Comparison of ENCODE assay signal across 17 cellular contexts in genomic region chr3:21613372-21614070, GRCh38.
DNase-seq lines count a peak whose midpoint lies in the region; ATAC-seq and TF ChIP-seq lines count a peak whose summit lies in the region.
"Had no signal": no experiment of that assay in that cellular context is flagged by ENCODE, and none has a peak within 500 bp of the region (broad histone marks: within the 10 kb centered on the region; RNA-seq: fewer than 3 reads in every experiment).

No MANE protein-coding gene starts in this region.

- peak overlapping the region; percentile 62 for H3K4me2 ChIP-seq in BLaER1

- H3K27me3 ChIP-seq in BLaER1, result no peaks in the 10 kb centered on the region

- peaks cover 66% of the 10 kb centered on the region for H3K36me3 ChIP-seq in BLaER1

- TF ChIP-seq CTCF in fibroblast of mammary gland (conservative IDR thresholded peaks at IDR 0.05; ENCODE audit: control insufficient read depth, insufficient read depth, low read depth, low read length), result no peak

- peaks cover 28% of the 10 kb centered on the region for H3K4me1 ChIP-seq in BLaER1

- H3K4me3 ChIP-seq in BLaER1 (no peak overlapping the region), fibroblast of mammary gland (ENCODE audit: control insufficient read depth, low read depth, low read length) (no peak overlapping the region)
- H3K4me3 ChIP-seq: GM12878, GM23248 had no signal

- no peaks in the 10 kb centered on the region; the same call in 1 of the 2 replicates for H4K20me1 ChIP-seq in BLaER1

- no peak overlapping the region for H3K9ac ChIP-seq in BLaER1
- H3K9ac ChIP-seq: GM23248 had no signal

- DNase-seq in LHCN-M2 (ENCODE audit: low read depth) (peak; percentile 39), fibroblast of mammary gland (ENCODE audit: low read depth) (peak; percentile 58), dedifferentiated amniotic fluid mesenchymal stem cell (ENCODE audit: extremely low spot score) (no peak), mucosa of gallbladder (ENCODE audit: low spot score) (no peak)
- DNase-seq: C1 segment of cervical spinal cord; CD4-positive, CD25-positive, alpha-beta regulatory T cell; CD8-positive, alpha-beta memory T cell; DMS 273 treated with DMSO at 0.1 percent for 48 hours; DMS79; EL; GDM1; GM23248; H7; HCEC 1CT had no signal

- H3K27ac ChIP-seq in BLaER1, result peak overlapping the region; percentile 5; the same call in 1 of the 2 replicates
- H3K27ac ChIP-seq: GM23248 had no signal

- ATAC-seq in SK-N-SH treated with all-trans-retinoic acid at 6 μM for 48 hours, result no peak
- ATAC-seq: GM12878 had no signal

- no peaks in the 10 kb centered on the region for H3K9me3 ChIP-seq in BLaER1

TF ChIP-seq in SK-N-SH treated with all-trans-retinoic acid at 6 μM for 48 hours, 23 proteins besides CTCF, POLR2A, EP300 and RAD21:
- TF ChIP-seq TCF4 (CRISPR knock-in tag; IDR thresholded peaks at IDR 0.05; ENCODE audit: borderline replicate concordance) (no peak), CREB5 (CRISPR knock-in tag; IDR thresholded peaks at IDR 0.05; ENCODE audit: low read depth) (no peak), ISL1 (CRISPR knock-in tag; IDR thresholded peaks at IDR 0.05) (no peak)
TF ChIP-seq in SK-N-SH treated with all-trans-retinoic acid at 6 μM for 48 hours: peak in this region for 0.

Comparison
In these comparisons a context has a peak if more than half of its experiments do, and no peak if none do; other contexts are left out.
1. DNase-seq: peak in LHCN-M2 (single experiment) and fibroblast of mammary gland (single experiment); none in dedifferentiated amniotic fluid mesenchymal stem cell (single experiment) and mucosa of gallbladder (single experiment).